In genomic region chr15:51270706-51271105, GRCh38 we compare ENCODE assay signal across 15 cellular contexts.
"Had no signal": no experiment of that assay in that cellular context is flagged by ENCODE, and none has a peak within 500 bp of the region (broad histone marks: within the 10 kb centered on the region; RNA-seq: fewer than 3 reads in every experiment).

No MANE protein-coding gene starts in this region.

- H3K36me3 ChIP-seq: pancreas, suprapubic skin, upper lobe of left lung had no signal

- H3K27me3 ChIP-seq: pancreas had no signal

- H3K4me3 ChIP-seq: pancreas, smooth muscle cell, suprapubic skin, upper lobe of left lung had no signal

- H3K27ac ChIP-seq: pancreas, suprapubic skin, upper lobe of left lung had no signal

- DNase-seq: activated CD4-positive, alpha-beta memory T cell treated with anti-CD3 and anti-CD28 coated beads for 36 hours; activated CD4-positive, alpha-beta T cell treated with anti-CD3 and anti-CD28 coated beads for 1 hour; activated naive CD8-positive, alpha-beta T cell treated with anti-CD3 and anti-CD28 coated beads, Interleukin-2, amount 50 U/mL, for 24 hours; activated T-cell treated with anti-CD3 and anti-CD28 coated beads, Interleukin-2, amount 50 U/mL, for 48 hours; central memory CD4-positive, alpha-beta T cell; cortex of kidney; effector CD8-positive, alpha-beta T cell; naive B cell; retina; stimulated activated naive B cell treated with anti-CD40 and anti-IgM and Interleukin-4, amounts not matched to agents 10 μg/mL and 1 μg/mL and 100 μg/mL, for 72 hours; T-helper 9 cell; upper lobe of left lung had no signal

- ATAC-seq: activated naive CD8-positive, alpha-beta T cell treated with anti-CD3 and anti-CD28 coated beads, Interleukin-2, amount 50 U/mL, for 24 hours; stimulated activated naive B cell treated with anti-CD40 and anti-IgM and Interleukin-4, amounts not matched to agents 10 μg/mL and 1 μg/mL and 100 μg/mL, for 72 hours had no signal

- H3K9me3 ChIP-seq: pancreas, suprapubic skin, upper lobe of left lung had no signal
